In genomic region chr19:10758978-10759377, GRCh38 we compare ENCODE assay signal across 10 cellular contexts. TPM values are rescaled to one million over a fixed set of nuclear protein-coding genes. Genes with fewer than 3 reads are reported as not detected.
DNase-seq lines count a peak whose midpoint lies in the region; ATAC-seq and TF ChIP-seq lines count a peak whose summit lies in the region.
"Had no signal": no experiment of that assay in that cellular context is flagged by ENCODE, and none has a peak within 500 bp of the region (broad histone marks: within the 10 kb centered on the region; RNA-seq: fewer than 3 reads in every experiment).

No MANE protein-coding gene starts in this region.

- H3K27me3 ChIP-seq in CD4-positive, CD25-positive, alpha-beta regulatory T cell (ENCODE audit: control insufficient read depth, insufficient read depth, low read length): no peaks in the 10 kb centered on the region
- H3K27me3 ChIP-seq in HCT116 (ENCODE audit: insufficient read depth, low read length) (no peaks in the 10 kb centered on the region), PC-9 (ENCODE audit: insufficient read depth, low read depth) (no peaks in the 10 kb centered on the region)
- no peaks in the 10 kb centered on the region for H3K27me3 ChIP-seq in naive thymus-derived CD4-positive, alpha-beta T cell (ENCODE audit: control insufficient read depth in 2 of 2, insufficient read depth in 2 of 2, low read length in 2 of 2)

- RAD21 ChIA-PET in HCT116 (lab: Charles Lee; ENCODE audit: low non-redundant PET in 1 of 2, low total read pairs in 2 of 2, uncharacterized antibody in 2 of 2, unreplicated experiment in 2 of 2): no interaction called here

- H3K9me3 ChIP-seq in CD4-positive, CD25-positive, alpha-beta regulatory T cell (ENCODE audit: control insufficient read depth in 2 of 2, low read length in 2 of 2): no peaks in the 10 kb centered on the region
- H3K9me3 ChIP-seq in HCT116 (ENCODE audit: control insufficient read depth in 1 of 2, insufficient read depth in 1 of 2, low read depth in 1 of 2, low read length in 2 of 2) (peaks cover 0 to 6% of the 10 kb centered on the region in 2 experiments; a peak in 1 of 4 replicates), PC-9 (ENCODE audit: insufficient read depth, low read depth) (no peaks in the 10 kb centered on the region)
- H3K9me3 ChIP-seq in naive thymus-derived CD4-positive, alpha-beta T cell (ENCODE audit: control insufficient read depth in 2 of 3, low read length in 3 of 3): no peaks in the 10 kb centered on the region

- TF ChIP-seq CTCF in HCT116 (IDR thresholded peaks at IDR 0.05 in 2 of 3, conservative IDR thresholded peaks at IDR 0.05 in 1 of 3; ENCODE audit: borderline replicate concordance in 1 of 3, insufficient read depth in 1 of 3, low read depth in 2 of 3, low read length in 2 of 3) (no peak), PC-9 (conservative IDR thresholded peaks at IDR 0.05) (no peak)

- no peaks in the 10 kb centered on the region for H3K36me3 ChIP-seq in CD4-positive, CD25-positive, alpha-beta regulatory T cell (ENCODE audit: control insufficient read depth, insufficient read depth, low read length)
- peaks cover 5 to 8% of the 10 kb centered on the region in 2 experiments; a peak in 3 of 4 replicates for H3K36me3 ChIP-seq in HCT116 (ENCODE audit: control insufficient read depth in 1 of 2, insufficient read depth in 2 of 2, low read length in 2 of 2)
- H3K36me3 ChIP-seq in naive thymus-derived CD4-positive, alpha-beta T cell (ENCODE audit: control insufficient read depth in 2 of 3, insufficient read depth in 3 of 3, low read length in 3 of 3): peaks cover 4 to 10% (median 4%) of the 10 kb centered on the region in 3 experiments
- peaks cover 6% of the 10 kb centered on the region; the same call in 1 of the 2 replicates for H3K36me3 ChIP-seq in PC-9 (ENCODE audit: low read depth)

- ATAC-seq in CD4-positive, CD25-positive, alpha-beta regulatory T cell (ENCODE audit: low read depth in 2 of 2): no peak
- ATAC-seq in HCT116: no peak
- ATAC-seq in naive thymus-derived CD4-positive, alpha-beta T cell: no peak

- peaks cover 13% of the 10 kb centered on the region for H3K36me3 Mint-ChIP-seq in CD4-positive, CD25-positive, alpha-beta regulatory T cell
- peaks cover 68% of the 10 kb centered on the region for H3K36me3 Mint-ChIP-seq in activated naive CD8-positive, alpha-beta T cell treated with anti-CD3 and anti-CD28 coated beads for 36 hours
- peaks cover 6 to 61% (median 13%) of the 10 kb centered on the region in 5 donors for H3K36me3 Mint-ChIP-seq in naive thymus-derived CD4-positive, alpha-beta T cell

- BruUV-seq in HCT116 (replicated peaks; lab: Mats Ljungman, UMichigan): no TSS peak
- BruUV-seq in PC-9 (replicated peaks; lab: Mats Ljungman, UMichigan): no TSS peak

- H4K20me1 ChIP-seq in HCT116 (ENCODE audit: insufficient read depth) (no peaks in the 10 kb centered on the region), PC-9 (ENCODE audit: insufficient read depth) (peaks cover 20% of the 10 kb centered on the region)

- H3K27me3 Mint-ChIP-seq in CD4-positive, CD25-positive, alpha-beta regulatory T cell: no peaks in the 10 kb centered on the region
- no peaks in the 10 kb centered on the region for H3K27me3 Mint-ChIP-seq in activated naive CD8-positive, alpha-beta T cell treated with anti-CD3 and anti-CD28 coated beads for 36 hours
- peaks cover 0 to 2% (median 0%) of the 10 kb centered on the region in 5 donors for H3K27me3 Mint-ChIP-seq in naive thymus-derived CD4-positive, alpha-beta T cell
- H3K27me3 Mint-ChIP-seq: type B pancreatic cell had no signal

- H3K79me2 ChIP-seq in HCT116 (ENCODE audit: insufficient read depth, low read length): peaks cover 61% of the 10 kb centered on the region
- peaks cover 41% of the 10 kb centered on the region for H3K79me2 ChIP-seq in PC-9 (ENCODE audit: low read depth)

- H3K9me2 ChIP-seq in HCT116 (ENCODE audit: insufficient read depth): no peaks in the 10 kb centered on the region
- H3K9me2 ChIP-seq in PC-9 (ENCODE audit: insufficient read depth): no peaks in the 10 kb centered on the region

- peak overlapping the region; percentile 84 for H3K27ac ChIP-seq in CD4-positive, CD25-positive, alpha-beta regulatory T cell (ENCODE audit: insufficient read depth, low read length, poor library complexity, severe bottlenecking)
- H3K27ac ChIP-seq in HCT116 (ENCODE audit: low read depth, low read length) (peak overlapping the region; percentile 49; the same call in 1 of the 2 replicates), PC-9 (no peak overlapping the region)
- H3K27ac ChIP-seq in naive thymus-derived CD4-positive, alpha-beta T cell (ENCODE audit: low read depth, low read length): peak overlapping the region; percentile 70

- no peak for TF ChIP-seq POLR2A in HCT116 (IDR thresholded peaks at IDR 0.05; ENCODE audit: borderline replicate concordance, extremely low read depth, insufficient read depth, insufficient read length)

- H3K4me2 ChIP-seq in HCT116 (ENCODE audit: low read length): no peak overlapping the region
- H3K4me2 ChIP-seq in PC-9: no peak overlapping the region

- H3K4me1 ChIP-seq in CD4-positive, CD25-positive, alpha-beta regulatory T cell (ENCODE audit: control insufficient read depth, insufficient read depth, low read length, poor library complexity, severe bottlenecking): peaks cover 79% of the 10 kb centered on the region
- H3K4me1 ChIP-seq in HCT116 (ENCODE audit: control insufficient read depth in 1 of 2, insufficient read depth in 2 of 2, low read length in 2 of 2) (peaks cover 39 to 41% of the 10 kb centered on the region in 2 experiments), PC-9 (replicated peaks; ENCODE audit: insufficient read depth) (peaks cover 39% of the 10 kb centered on the region)
- peaks cover 61 to 82% of the 10 kb centered on the region in 2 donors for H3K4me1 ChIP-seq in naive thymus-derived CD4-positive, alpha-beta T cell (ENCODE audit: control insufficient read depth in 2 of 2, insufficient read depth in 2 of 2, low read length in 2 of 2)

- no peak for DNase-seq in CD4-positive, CD25-positive, alpha-beta regulatory T cell
- DNase-seq in HCT116 (ENCODE audit: low read depth, low spot score) (no peak), PC-9 (no peak), NCI-H2029 treated with DMSO at 0.1 percent for 48 hours (lab: John Stamatoyannopoulos, UW) (no peak), NCI-H748 (lab: John Stamatoyannopoulos, UW; ENCODE audit: unreplicated experiment) (no peak)
- no peak for DNase-seq in activated naive CD8-positive, alpha-beta T cell treated with anti-CD3 and anti-CD28 coated beads for 36 hours
- DNase-seq in naive thymus-derived CD4-positive, alpha-beta T cell: no peak
- DNase-seq in activated CD4-positive, CD25-positive, alpha-beta regulatory T cell (lab: John Stamatoyannopoulos, UW): no peak

- no peak overlapping the region for H3K9ac ChIP-seq in HCT116 (ENCODE audit: low read length)

- peaks cover 44% of the 10 kb centered on the region for H3F3A ChIP-seq in PC-9 (ENCODE audit: insufficient read depth, low read depth)

- H3K9me3 Mint-ChIP-seq in CD4-positive, CD25-positive, alpha-beta regulatory T cell: no peaks in the 10 kb centered on the region
- H3K9me3 Mint-ChIP-seq in activated naive CD8-positive, alpha-beta T cell treated with anti-CD3 and anti-CD28 coated beads for 36 hours: peaks cover 3% of the 10 kb centered on the region
- peaks cover 0 to 5% (median 0%) of the 10 kb centered on the region in 11 donors for H3K9me3 Mint-ChIP-seq in naive thymus-derived CD4-positive, alpha-beta T cell
- H3K9me3 Mint-ChIP-seq: neural crest cell, type B pancreatic cell had no signal

- peak overlapping the region; percentile 73 for H3K4me3 ChIP-seq in CD4-positive, CD25-positive, alpha-beta regulatory T cell (ENCODE audit: low read depth, low read length)
- H3K4me3 ChIP-seq in HCT116 (replicated peaks in 1 of 2; ENCODE audit: low read depth in 1 of 2, low read length in 2 of 2) (no peak overlapping the region), PC-9 (no peak overlapping the region)
- H3K4me3 ChIP-seq in naive thymus-derived CD4-positive, alpha-beta T cell (ENCODE audit: low read length): peak overlapping the region; percentile 39

- peaks cover 12 to 92% (median 51%) of the 10 kb centered on the region in 4 donors for H3K4me1 Mint-ChIP-seq in CD4-positive, CD25-positive, alpha-beta regulatory T cell
- H3K4me1 Mint-ChIP-seq in activated naive CD8-positive, alpha-beta T cell treated with anti-CD3 and anti-CD28 coated beads for 36 hours: peaks cover 81% of the 10 kb centered on the region
- H3K4me1 Mint-ChIP-seq in naive thymus-derived CD4-positive, alpha-beta T cell: peaks cover 65 to 93% (median 88%) of the 10 kb centered on the region in 7 donors

- CTCF ChIA-PET in HCT116 (lab: Charles Lee): interaction anchor here (1.3 kb wide), 1 partner anchor 42 kb away, joined by 4 read pairs; no protein-coding TSS in a partner anchor
- CTCF ChIA-PET in naive thymus-derived CD4-positive, alpha-beta T cell (lab: Charles Lee): interaction anchor here (0.6 to 3.7 kb wide), 7 partner anchors 11 to 275 kb away, joined by 3 to 20 read pairs (median 3); partner anchors contain the start of genes DNM2 and QTRT1
- CTCF ChIA-PET in PC-9 (lab: Charles Lee): interaction anchor here (0.6 kb wide), 1 partner anchor 357 kb away, joined by 3 read pairs; no protein-coding TSS in a partner anchor

- no peak for TF ChIP-seq RAD21 in HCT116 (IDR thresholded peaks at IDR 0.05; ENCODE audit: low read depth)

- no peak overlapping the region for H2AFZ ChIP-seq in HCT116 (ENCODE audit: low read depth, low read length, poor library complexity, severe bottlenecking)
- no peak overlapping the region for H2AFZ ChIP-seq in PC-9

- POLR2A ChIA-PET in HCT116 (lab: Charles Lee) (no interaction called here), PC-9 (lab: Charles Lee; ENCODE audit: unreplicated experiment) (no interaction called here)
- POLR2A ChIA-PET in naive thymus-derived CD4-positive, alpha-beta T cell (lab: Charles Lee): interaction anchor here (0.6 to 2.5 kb wide), 9 partner anchors 8 to 155 kb away, joined by 3 to 18 read pairs (median 4); partner anchors contain the start of genes DNM2 and TMED1

- H3K27ac Mint-ChIP-seq in CD4-positive, CD25-positive, alpha-beta regulatory T cell: peak overlapping the region; percentile 92 to 96 (median 92)
- peak overlapping the region; percentile 91 for H3K27ac Mint-ChIP-seq in activated naive CD8-positive, alpha-beta T cell treated with anti-CD3 and anti-CD28 coated beads for 36 hours
- peak overlapping the region; percentile 83 to 99 (median 94) for H3K27ac Mint-ChIP-seq in naive thymus-derived CD4-positive, alpha-beta T cell

- H3K4me3 Mint-ChIP-seq in CD4-positive, CD25-positive, alpha-beta regulatory T cell: peak overlapping the region; percentile 33 to 84 (median 74)
- peak overlapping the region; percentile 76 for H3K4me3 Mint-ChIP-seq in activated naive CD8-positive, alpha-beta T cell treated with anti-CD3 and anti-CD28 coated beads for 36 hours
- H3K4me3 Mint-ChIP-seq in naive thymus-derived CD4-positive, alpha-beta T cell: peak overlapping the region; percentile 60 to 86 (median 80)
- H3K4me3 Mint-ChIP-seq: neural crest cell had no signal

- intact Hi-C loops in HCT116 (cut with micrococcal nuclease) (no loop called here), PC-9 (cut with micrococcal nuclease; ENCODE audit: unreplicated experiment) (no loop called here)
- intact Hi-C loops in naive thymus-derived CD4-positive, alpha-beta T cell (cut with micrococcal nuclease): loop anchor here (1.0 to 5.0 kb wide), 8 partner anchors 28 to 192 kb away; partner anchors contain the start of genes TMED1 (in 2 of the 2), CARM1 (in 1 of the 2), CDKN2D (in 1 of the 2) and ILF3 (in 1 of the 2)

RNA-seq across cellular contexts. Expression of gene DNM2, which starts 41.1 kb away (rescaled TPM):
- total RNA-seq in CD4-positive, CD25-positive, alpha-beta regulatory T cell: 269 TPM
- polyA plus RNA-seq in CD4-positive, CD25-positive, alpha-beta regulatory T cell: 10 to 100 TPM; 61.8 to 63.6 (median 62.8) TPM
- total RNA-seq in HCT116 (2021; ENCODE audit: unreplicated experiment) (183 TPM), PC-9 (2021) (169 and 188 TPM in 2 replicates)
- 163 and 167 TPM in 2 replicates for polyA plus RNA-seq in HCT116 (2012)
- total RNA-seq in activated naive CD8-positive, alpha-beta T cell treated with anti-CD3 and anti-CD28 coated beads for 36 hours: 100 to 1,000 TPM; 127 to 133 TPM
- 100 to 1,000 TPM; 238 to 340 (median 269) TPM for total RNA-seq in naive thymus-derived CD4-positive, alpha-beta T cell
- polyA plus RNA-seq in naive thymus-derived CD4-positive, alpha-beta T cell: 100 to 1,000 TPM in 1 of 2 donors, 10 to 100 TPM in 1; 49.1 to 111 TPM

RNA-seq across cellular contexts. Expression of gene QTRT1, which starts 57.7 kb away (rescaled TPM):
- 37.2 TPM for total RNA-seq in CD4-positive, CD25-positive, alpha-beta regulatory T cell
- 10 to 100 TPM; 30.6 to 43.7 (median 36.9) TPM for polyA plus RNA-seq in CD4-positive, CD25-positive, alpha-beta regulatory T cell
- total RNA-seq in HCT116 (2021; ENCODE audit: unreplicated experiment) (54.6 TPM), PC-9 (2021) (31.9 and 41.0 TPM in 2 replicates)
- polyA plus RNA-seq in HCT116 (2012): 57.8 and 69.3 TPM in 2 replicates
- total RNA-seq in activated naive CD8-positive, alpha-beta T cell treated with anti-CD3 and anti-CD28 coated beads for 36 hours: 10 to 100 TPM; 66.6 to 71.5 TPM
- 10 to 100 TPM; 36.1 to 63.4 (median 54.9) TPM for total RNA-seq in naive thymus-derived CD4-positive, alpha-beta T cell
- 10 to 100 TPM; 38.0 to 41.8 TPM for polyA plus RNA-seq in naive thymus-derived CD4-positive, alpha-beta T cell

Comparison
In these comparisons a context has a peak if more than half of its experiments do, and no peak if none do; other contexts are left out.
1. H3K4me3 ChIP-seq: peak in CD4-positive, CD25-positive, alpha-beta regulatory T cell (single experiment) and naive thymus-derived CD4-positive, alpha-beta T cell (single experiment); none in HCT116 (0 of 2) and PC-9 (single experiment).
2. intact Hi-C loops: an anchor here in naive thymus-derived CD4-positive, alpha-beta T cell (1.0 to 5.0 kb wide); none called in HCT116 and PC-9.
3. Peak in every context shown above with its lines, with median percentiles within 50 percentile points of each other: H3K27ac Mint-ChIP-seq and H3K4me3 Mint-ChIP-seq.